21 cellular contexts compared by ENCODE assay signal in the genomic region with DNA sequence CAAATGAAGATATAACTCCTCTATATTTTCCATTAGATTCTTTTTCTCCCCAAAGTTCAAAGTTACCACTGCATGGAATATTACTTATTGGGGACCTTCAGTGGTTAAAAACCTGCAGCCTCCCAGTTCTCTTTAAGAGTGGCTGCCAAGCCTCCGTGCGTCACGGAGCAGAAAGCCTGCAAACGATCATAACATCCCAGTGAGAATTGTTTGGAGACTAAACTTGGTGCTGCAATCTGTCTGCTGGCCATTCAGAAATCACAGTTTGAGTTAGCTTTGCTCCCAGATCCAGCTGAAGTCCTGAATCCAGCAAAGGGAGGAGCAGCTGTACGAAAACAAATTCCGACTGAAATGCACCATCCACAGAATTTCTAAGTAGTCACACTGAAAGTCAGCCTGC.
A peak's percentile ranks its signal among the peaks of the same experiment; 100 is the strongest.
DNase-seq lines count a peak whose midpoint lies in the region; ATAC-seq and TF ChIP-seq lines count a peak whose summit lies in the region.
"Had no signal": no experiment of that assay in that cellular context is flagged by ENCODE, and none has a peak within 500 bp of the region (broad histone marks: within the 10 kb centered on the region; RNA-seq: fewer than 3 reads in every experiment).

No MANE protein-coding gene starts in this region.

- no peak overlapping the region for H3K4me2 ChIP-seq in neural progenitor cell

- peak overlapping the region; percentile 9 for H2AFZ ChIP-seq in neural progenitor cell (replicated peaks)

- H4K20me1 ChIP-seq in neural progenitor cell (ENCODE audit: low read depth) = no peaks in the 10 kb centered on the region

- H3K4me1 Mint-ChIP-seq in neural progenitor cell = peaks cover 6% of the 10 kb centered on the region

- H3K79me2 ChIP-seq in neural progenitor cell (ENCODE audit: low read depth) = no peaks in the 10 kb centered on the region

- H3K27ac ChIP-seq in AG04450 (ENCODE audit: low read depth, low read length) = no peak overlapping the region
- peak overlapping the region in 9 of 10 donors; percentile 16 to 71 (median 53) for H3K27ac ChIP-seq in heart right ventricle
- no peak overlapping the region for H3K27ac ChIP-seq in neural progenitor cell
- H3K27ac ChIP-seq: cardiac muscle cell, vagina, WERI-Rb-1 had no signal

- H3K27ac Mint-ChIP-seq in neural progenitor cell = no peak overlapping the region
- H3K27ac Mint-ChIP-seq: CD4-positive, alpha-beta T cell had no signal

- intact Hi-C loops in heart right ventricle (cut with DNase I) = no loop called here

- H3K9me3 ChIP-seq in AG04450 (ENCODE audit: control insufficient read depth, insufficient read depth, low read length) (no peaks in the 10 kb centered on the region), heart right ventricle (peaks cover 0 to 12% (median 0%) of the 10 kb centered on the region in 11 donors), neural progenitor cell (ENCODE audit: low read depth) (no peaks in the 10 kb centered on the region)
- H3K9me3 ChIP-seq: vagina had no signal

- DNase-seq in AG04450 (ENCODE audit: low read depth, low spot score) (peak; percentile 67), cardiac fibroblast (ENCODE audit: low read depth in 2 of 2) (peak; percentile 55 to 78), heart right ventricle (peak; percentile 49 to 80), neural progenitor cell (ENCODE audit: low spot score) (no peak), NCI-H1048 (lab: John Stamatoyannopoulos, UW) (no peak), T1000 (lab: John Stamatoyannopoulos, UW) (no peak), NCI-H1092 (lab: John Stamatoyannopoulos, UW) (no peak), HPDE6-E6E7 (ENCODE audit: extremely low spot score) (no peak)
- DNase-seq: activated CD8-positive, alpha-beta memory T cell treated with anti-CD3 and anti-CD28 coated beads for 24 hours; activated effector memory CD4-positive, alpha-beta T cell treated with Interleukin-2 at 50 U/mL for 16 hours; CD4-positive, alpha-beta T cell; H7; NCI-H146; NCI-H446 treated with DMSO at 0.1 percent for 48 hours; OCI-M1; retina; stimulated activated CD4-positive, alpha-beta T cell treated with anti-CD3 and anti-CD28 coated beads, Interleukin-2, amount 100 ng/mL, for 48 hours; WERI-Rb-1 had no signal

- CTCF ChIA-PET in AG04450 (lab: Charles Lee) = interaction anchor here (1.1 to 1.6 kb wide), 3 partner anchors 9 to 222 kb away, joined by 3 to 5 read pairs (median 3); no protein-coding TSS in a partner anchor

- no peak for TF ChIP-seq CTCF in AG04450 (IDR thresholded peaks at IDR 0.05; ENCODE audit: low read depth, low read length)
- TF ChIP-seq CTCF in cardiac fibroblast (IDR thresholded peaks at IDR 0.05; ENCODE audit: low read depth, low read length) = no peak
- TF ChIP-seq CTCF in heart right ventricle (IDR thresholded peaks at IDR 0.05) = no peak
- TF ChIP-seq CTCF in neural progenitor cell (IDR thresholded peaks at IDR 0.05) = no peak

- POLR2A ChIA-PET in AG04450 (lab: Yijun Ruan, JAX) = interaction anchor here (0.6 kb wide), 1 partner anchor 159 kb away, joined by 5 read pairs; no protein-coding TSS in a partner anchor

- no peaks in the 10 kb centered on the region for H3F3A ChIP-seq in neural progenitor cell (ENCODE audit: low read depth)

- H3K36me3 ChIP-seq in heart right ventricle = no peaks in the 10 kb centered on the region
- H3K36me3 ChIP-seq in neural progenitor cell = no peaks in the 10 kb centered on the region
- H3K36me3 ChIP-seq: cardiac muscle cell, vagina, WERI-Rb-1 had no signal

- no peaks in the 10 kb centered on the region for H3K27me3 Mint-ChIP-seq in neural progenitor cell (ENCODE audit: insufficient read depth, low read depth)

- 10 to 13% methylated on average over 6 of the region's 6 CpGs for WGBS in heart right ventricle, 2 donors

- H3K4me3 ChIP-seq in AG04450 (ENCODE audit: low read depth, low read length) = no peak overlapping the region
- H3K4me3 ChIP-seq in cardiac fibroblast (replicated peaks in 1 of 2; ENCODE audit: low read depth in 2 of 2, low read length in 2 of 2) = no peak overlapping the region
- H3K4me3 ChIP-seq in heart right ventricle = peak overlapping the region in 4 of 10 donors; percentile 1 to 22 (median 13)
- H3K4me3 ChIP-seq in neural progenitor cell = no peak overlapping the region
- H3K4me3 ChIP-seq: cardiac muscle cell, K562, vagina had no signal

- H3K27me3 ChIP-seq in AG04450 (ENCODE audit: control insufficient read depth, insufficient read depth, low read length) = no peaks in the 10 kb centered on the region
- H3K27me3 ChIP-seq in heart right ventricle = peaks cover 0 to 32% (median 5%) of the 10 kb centered on the region in 7 donors
- H3K27me3 ChIP-seq in neural progenitor cell = no peaks in the 10 kb centered on the region
- H3K27me3 ChIP-seq: vagina had no signal

- H3K9me3 Mint-ChIP-seq in neural progenitor cell = peaks cover 2% of the 10 kb centered on the region
- H3K9me3 Mint-ChIP-seq: CD4-positive, alpha-beta T cell had no signal

- H3K9ac ChIP-seq in neural progenitor cell = no peak overlapping the region

- peak; percentile 81 to 93 (median 90) for ATAC-seq in heart right ventricle
- ATAC-seq: K562 had no signal

- no peaks in the 10 kb centered on the region for H3K36me3 Mint-ChIP-seq in neural progenitor cell

- H3K4me1 ChIP-seq in heart right ventricle (peaks cover 0 to 21% (median 9%) of the 10 kb centered on the region in 9 donors), neural progenitor cell (peaks cover 4% of the 10 kb centered on the region)
- H3K4me1 ChIP-seq: vagina had no signal

- H3K4me3 Mint-ChIP-seq in neural progenitor cell = no peak overlapping the region
- H3K4me3 Mint-ChIP-seq: CD4-positive, alpha-beta T cell had no signal

Comparison
In these comparisons a context has a peak if more than half of its experiments do, and no peak if none do; other contexts are left out.
1. DNase-seq: peak in AG04450 (single experiment), cardiac fibroblast (2 of 2) and heart right ventricle (2 of 2); none in neural progenitor cell (single experiment), NCI-H1048 (single experiment), T1000 (single experiment), NCI-H1092 (single experiment) and HPDE6-E6E7 (single experiment).
2. H3K27ac ChIP-seq: peak in heart right ventricle (9 of 10); none in AG04450 (single experiment) and neural progenitor cell (single experiment).